Comparison of ENCODE assay signal across 9 cellular contexts in the genomic region with DNA sequence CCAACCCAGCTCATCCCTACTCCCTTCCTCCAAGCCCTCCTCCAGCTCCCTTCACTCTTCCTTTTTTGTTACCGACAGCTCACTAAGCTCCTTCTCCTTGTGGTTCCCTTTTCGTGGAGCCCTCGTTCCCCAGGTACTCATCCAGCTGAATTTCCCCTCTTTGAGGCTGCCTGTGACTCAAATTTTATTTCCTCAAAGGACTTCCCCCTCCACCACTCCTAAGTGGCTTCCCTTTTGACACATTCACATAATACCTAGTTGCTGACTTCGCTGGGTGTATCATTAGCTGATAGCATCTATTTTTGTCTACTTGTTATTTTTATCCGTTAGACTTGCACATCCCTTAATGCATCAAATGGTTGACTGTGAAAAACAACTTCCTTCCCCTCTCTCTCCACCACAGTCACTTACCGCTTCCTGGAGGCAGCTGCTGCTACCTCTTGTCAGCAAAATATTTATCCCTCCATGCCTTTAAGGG. TPM values are rescaled to one million over a fixed set of nuclear protein-coding genes. Genes with fewer than 3 reads are reported as not detected.
DNase-seq lines count a peak whose midpoint lies in the region; ATAC-seq and TF ChIP-seq lines count a peak whose summit lies in the region.
"Had no signal": no experiment of that assay in that cellular context is flagged by ENCODE, and none has a peak within 500 bp of the region (broad histone marks: within the 10 kb centered on the region; RNA-seq: fewer than 3 reads in every experiment).

No MANE protein-coding gene starts in this region.

- peak overlapping the region; percentile 62 for H3K27ac Mint-ChIP-seq in activated naive CD8-positive, alpha-beta T cell

- H3K9me3 Mint-ChIP-seq in activated naive CD8-positive, alpha-beta T cell (ENCODE audit: low read depth), result no peaks in the 10 kb centered on the region

- H3K4me1 Mint-ChIP-seq in activated naive CD8-positive, alpha-beta T cell (ENCODE audit: low read depth), result peaks cover 31% of the 10 kb centered on the region

- H3K4me3 Mint-ChIP-seq in activated naive CD8-positive, alpha-beta T cell, result peak overlapping the region; percentile 71

- H3K4me3 ChIP-seq in GM12864 (ENCODE audit: low read depth, low read length), result no peak overlapping the region
- H3K4me3 ChIP-seq: cardiac muscle cell had no signal

- peak; percentile 54 for ATAC-seq in GM21786 (IDR thresholded peaks at IDR 0.05; ENCODE audit: unreplicated experiment)

- no peak for TF ChIP-seq CTCF in GM12864 (IDR thresholded peaks at IDR 0.05; ENCODE audit: low read depth, low read length, missing control alignments)

- H3K36me3 Mint-ChIP-seq in activated naive CD8-positive, alpha-beta T cell, result no peaks in the 10 kb centered on the region

- DNase-seq in GM12864 (ENCODE audit: low read depth), result peak; percentile 87
- peak; percentile 98 for DNase-seq in NOMO-1 treated with DMSO at 0.1 percent for 48 hours (lab: John Stamatoyannopoulos, UW; ENCODE audit: unreplicated experiment)
- peak; percentile 38 for DNase-seq in putamen (ENCODE audit: low spot score)
- DNase-seq in mesenteric fat pad (ENCODE audit: low spot score), result no peak
- no peak for DNase-seq in NCI-H748 treated with DMSO at 0.1 percent for 48 hours (lab: John Stamatoyannopoulos, UW)
- DNase-seq in NCI-H2196 (lab: John Stamatoyannopoulos, UW; ENCODE audit: unreplicated experiment), result no peak

- no peaks in the 10 kb centered on the region for H3K27me3 Mint-ChIP-seq in activated naive CD8-positive, alpha-beta T cell

RNA-seq across cellular contexts. Expression of a gene that starts 14.5 kb away (rescaled TPM):
- total RNA-seq in mesenteric fat pad, result 2.4 TPM
- total RNA-seq: cardiac muscle cell had no signal

RNA-seq across cellular contexts. Expression of a gene that starts 27.7 kb away (rescaled TPM):
- not detected for total RNA-seq in mesenteric fat pad
- total RNA-seq: cardiac muscle cell had no signal

RNA-seq across cellular contexts. Expression of a gene that starts 50.9 kb away (rescaled TPM):
- 3.1 TPM for total RNA-seq in mesenteric fat pad

Comparison
In these comparisons a context has a peak if more than half of its experiments do, and no peak if none do; other contexts are left out.
1. DNase-seq: peak in GM12864 (single experiment), NOMO-1 treated with DMSO at 0.1 percent for 48 hours (single experiment) and putamen (single experiment); none in mesenteric fat pad (single experiment), NCI-H748 treated with DMSO at 0.1 percent for 48 hours (single experiment) and NCI-H2196 (single experiment).